In the genomic region with DNA sequence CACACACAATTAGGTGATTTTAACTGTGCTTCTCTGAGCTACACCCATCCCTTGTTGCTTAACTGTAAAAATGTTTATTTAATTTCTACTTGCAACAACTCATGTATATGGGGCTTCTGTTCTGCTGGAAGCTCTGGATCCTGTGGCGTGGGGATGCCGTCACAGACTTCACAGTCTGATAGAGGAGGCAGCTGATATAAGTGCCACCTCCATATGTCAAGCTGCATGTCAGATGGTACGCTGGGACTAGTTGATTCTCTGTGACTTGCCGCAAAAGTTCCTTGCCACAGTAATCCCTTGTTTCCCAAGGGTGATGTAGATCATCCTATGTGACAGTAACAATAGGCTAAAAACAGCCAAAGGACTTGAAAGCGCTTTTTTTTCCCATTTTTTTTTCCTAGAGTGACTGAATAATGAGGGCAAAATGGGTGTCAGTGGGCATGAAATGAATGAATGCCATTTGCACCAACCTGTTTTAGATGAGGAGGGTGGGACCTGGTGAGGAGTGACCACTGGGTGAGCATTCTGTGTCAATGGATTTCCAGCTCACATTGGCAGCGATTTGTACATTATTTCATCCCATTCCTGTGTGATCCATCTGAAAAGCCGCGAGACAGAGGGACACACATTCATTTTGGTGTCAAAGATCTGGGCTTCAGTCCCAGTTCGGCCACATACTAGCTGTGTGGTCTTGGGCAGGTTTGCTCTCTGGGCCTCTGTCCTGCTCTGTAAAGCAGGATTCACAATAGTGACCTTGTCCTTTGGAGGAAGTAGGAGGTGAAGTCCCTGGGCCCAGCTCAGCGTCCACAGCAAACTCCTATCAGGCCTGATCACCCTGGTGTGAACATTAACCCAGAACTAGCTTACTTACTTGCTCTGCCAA, we compare ENCODE assay signal across 16 cellular contexts.
DNase-seq lines count a peak whose midpoint lies in the region; ATAC-seq and TF ChIP-seq lines count a peak whose summit lies in the region.
"Had no signal": no experiment of that assay in that cellular context is flagged by ENCODE, and none has a peak within 500 bp of the region (broad histone marks: within the 10 kb centered on the region; RNA-seq: fewer than 3 reads in every experiment).

No MANE protein-coding gene starts in this region.

- intact Hi-C loops in left cardiac atrium (cut with DNase I), result no loop called here

- H3K27ac ChIP-seq in right atrium auricular region, result no peak overlapping the region
- H3K27ac ChIP-seq: uterus had no signal

- no peaks in the 10 kb centered on the region for H3K36me3 ChIP-seq in right atrium auricular region
- H3K36me3 ChIP-seq: uterus had no signal

- TF ChIP-seq CTCF in right atrium auricular region (IDR thresholded peaks at IDR 0.05) (no peak), epithelial cell of proximal tubule (conservative IDR thresholded peaks at IDR 0.05; ENCODE audit: low read depth, low read length) (no peak)

- no peak for DNase-seq in left cardiac atrium
- DNase-seq in right atrium auricular region (ENCODE audit: low spot score), result no peak
- peak; percentile 63 for DNase-seq in epithelial cell of proximal tubule (ENCODE audit: low read depth)
- peak; percentile 71 for DNase-seq in medulla oblongata (ENCODE audit: extremely low spot score)
- DNase-seq in ureter (ENCODE audit: low spot score), result peak; percentile 46
- no peak for DNase-seq in mesenteric fat pad (ENCODE audit: low spot score)
- no peak for DNase-seq in NCI-H1694 treated with DMSO at 0.1 percent for 48 hours (lab: John Stamatoyannopoulos, UW)
- DNase-seq in SIG-M5 treated with dmso at 0.1 percent for 504 hours (lab: John Stamatoyannopoulos, UW; ENCODE audit: unreplicated experiment), result no peak
- DNase-seq: activated CD4-positive, alpha-beta T cell treated with anti-CD3 and anti-CD28 coated beads for 1 hour; activated T-cell treated with anti-CD3 and anti-CD28 coated beads, Interleukin-2, amount 50 U/mL, for 24 hours; amniotic stem cell; DMS 273 treated with DMSO at 0.1 percent for 48 hours; islet precursor cell; NCI-H2081; stimulated activated CD4-positive, alpha-beta T cell treated with anti-CD3 and anti-CD28 coated beads, Interleukin-15, amount 100 ng/mL, for 24 hours; uterus had no signal

- H3K4me3 ChIP-seq in right atrium auricular region, result no peak overlapping the region
- no peak overlapping the region for H3K4me3 ChIP-seq in epithelial cell of proximal tubule (ENCODE audit: low read depth, low read length)
- H3K4me3 ChIP-seq: uterus had no signal

- peak; percentile 34 to 54 for ATAC-seq in left cardiac atrium

- H3K27me3 ChIP-seq in right atrium auricular region, result no peaks in the 10 kb centered on the region
- H3K27me3 ChIP-seq: uterus had no signal

- H3K9me3 ChIP-seq in right atrium auricular region, result no peaks in the 10 kb centered on the region
- H3K9me3 ChIP-seq: uterus had no signal

- H3K4me1 ChIP-seq in right atrium auricular region, result peaks cover 0 to 7% of the 10 kb centered on the region in 2 donors
- H3K4me1 ChIP-seq: uterus had no signal

Comparison
In these comparisons a context has a peak if more than half of its experiments do, and no peak if none do; other contexts are left out.
1. DNase-seq: peak in epithelial cell of proximal tubule (single experiment), medulla oblongata (single experiment) and ureter (single experiment); none in left cardiac atrium (single experiment), right atrium auricular region (single experiment), mesenteric fat pad (single experiment), NCI-H1694 treated with DMSO at 0.1 percent for 48 hours (single experiment) and SIG-M5 treated with dmso at 0.1 percent for 504 hours (single experiment).